ENCODE assay signal across 10 cellular contexts in genomic region chr2:231667497-231667896, GRCh38. TPM values are rescaled to one million over a fixed set of nuclear protein-coding genes. Genes with fewer than 3 reads are reported as not detected.
A peak's percentile ranks its signal among the peaks of the same experiment; 100 is the strongest.
DNase-seq lines count a peak whose midpoint lies in the region; ATAC-seq and TF ChIP-seq lines count a peak whose summit lies in the region.
"Had no signal": no experiment of that assay in that cellular context is flagged by ENCODE, and none has a peak within 500 bp of the region (broad histone marks: within the 10 kb centered on the region; RNA-seq: fewer than 3 reads in every experiment).

No MANE protein-coding gene starts in this region.

- H3K79me2 ChIP-seq in osteoblast (ENCODE audit: insufficient read depth, low read length) = no peaks in the 10 kb centered on the region

- H3K9me3 Mint-ChIP-seq in endothelial cell (ENCODE audit: unreplicated experiment) = no peaks in the 10 kb centered on the region
- H3K9me3 Mint-ChIP-seq in activated CD8-positive, alpha-beta T cell treated with anti-CD3 and anti-CD28 coated beads for 36 hours = no peaks in the 10 kb centered on the region
- H3K9me3 Mint-ChIP-seq: stimulated activated naive CD8-positive, alpha-beta T cell treated with anti-CD3 and anti-CD28 coated beads, Interleukin-15, amount 100 ng/mL, for 72 hours had no signal

- no peaks in the 10 kb centered on the region for H3K27me3 ChIP-seq in heart right ventricle
- no peaks in the 10 kb centered on the region for H3K27me3 ChIP-seq in osteoblast (ENCODE audit: insufficient read depth, low read length)
- H3K27me3 ChIP-seq in aorta (ENCODE audit: control insufficient read depth in 1 of 2, insufficient read depth in 2 of 2, low read length in 1 of 2) = no peaks in the 10 kb centered on the region

- TF ChIP-seq CTCF in heart right ventricle (IDR thresholded peaks at IDR 0.05) (no peak), endothelial cell (IDR thresholded peaks at IDR 0.05; ENCODE audit: unreplicated experiment) (no peak), osteoblast (IDR thresholded peaks at IDR 0.05; ENCODE audit: extremely low read depth, low read depth, low read length) (no peak)
- TF ChIP-seq CTCF in activated CD8-positive, alpha-beta T cell treated with anti-CD3 and anti-CD28 coated beads for 36 hours (IDR thresholded peaks at IDR 0.05) = no peak

- peak overlapping the region; percentile 73 for H2AFZ ChIP-seq in osteoblast (ENCODE audit: low read length)

- CTCF ChIA-PET in activated CD8-positive, alpha-beta T cell treated with anti-CD3 and anti-CD28 coated beads for 36 hours (lab: Charles Lee) = interaction anchor here (1.2 to 17.1 kb wide), 3 partner anchors 9 to 54 kb away, joined by 3 to 385 read pairs (median 83); no protein-coding TSS in a partner anchor

- H3K27ac Mint-ChIP-seq in endothelial cell (ENCODE audit: unreplicated experiment) = peak overlapping the region; percentile 48
- no peak overlapping the region for H3K27ac Mint-ChIP-seq in activated CD8-positive, alpha-beta T cell treated with anti-CD3 and anti-CD28 coated beads for 36 hours

- no peak overlapping the region for H3K4me3 Mint-ChIP-seq in endothelial cell (ENCODE audit: unreplicated experiment)
- no peak overlapping the region for H3K4me3 Mint-ChIP-seq in activated CD8-positive, alpha-beta T cell treated with anti-CD3 and anti-CD28 coated beads for 36 hours
- H3K4me3 Mint-ChIP-seq: stimulated activated naive CD8-positive, alpha-beta T cell treated with anti-CD3 and anti-CD28 coated beads, Interleukin-15, amount 100 ng/mL, for 72 hours had no signal

- H3K9me3 ChIP-seq in heart right ventricle (no peaks in the 10 kb centered on the region), osteoblast (ENCODE audit: low read depth, low read length) (no peaks in the 10 kb centered on the region), aorta (ENCODE audit: control insufficient read depth, low read length) (no peaks in the 10 kb centered on the region)

- WGBS in heart right ventricle, 2 donors = 62 to 73% methylated on average over 7 of the region's 7 CpGs
- 35 to 37% methylated on average over 7 of the region's 7 CpGs for WGBS in aorta, 2 donors

- peak overlapping the region in 7 of 10 donors; percentile 45 to 60 (median 57) for H3K4me3 ChIP-seq in heart right ventricle
- H3K4me3 ChIP-seq in osteoblast (ENCODE audit: insufficient read depth, low read length) = no peak overlapping the region
- H3K4me3 ChIP-seq in aorta (ENCODE audit: low read length in 2 of 2) = no peak overlapping the region

- H4K20me1 ChIP-seq in osteoblast (ENCODE audit: insufficient read depth, low read length) = no peaks in the 10 kb centered on the region

- peaks cover 27 to 65% (median 59%) of the 10 kb centered on the region in 9 donors for H3K4me1 ChIP-seq in heart right ventricle
- peaks cover 16% of the 10 kb centered on the region for H3K4me1 ChIP-seq in osteoblast (ENCODE audit: insufficient read depth, low read length)
- H3K4me1 ChIP-seq in aorta (ENCODE audit: control insufficient read depth in 1 of 2, insufficient read depth in 2 of 2, low read length in 2 of 2) = no peaks in the 10 kb centered on the region

- no peak for ATAC-seq in heart right ventricle
- ATAC-seq in left ventricle myocardium superior = no peak
- ATAC-seq in aorta (ENCODE audit: low FRiP score) = no peak
- no peak for ATAC-seq in HG03378 (IDR thresholded peaks at IDR 0.05; ENCODE audit: unreplicated experiment)
- no peak for ATAC-seq in activated CD8-positive, alpha-beta T cell treated with anti-CD3 and anti-CD28 coated beads for 36 hours
- ATAC-seq: stimulated activated naive CD8-positive, alpha-beta T cell treated with anti-CD3 and anti-CD28 coated beads, Interleukin-15, amount 100 ng/mL, for 72 hours had no signal

- peak overlapping the region; percentile 94 for H3K4me2 ChIP-seq in osteoblast (ENCODE audit: insufficient read depth, low read length)

- no peak for DNase-seq in heart right ventricle
- no peak for DNase-seq in left ventricle myocardium superior
- DNase-seq in endothelial cell (ENCODE audit: low spot score) = no peak
- peak; percentile 73 for DNase-seq in osteoblast (ENCODE audit: insufficient read length, low spot score, missing footprints)
- DNase-seq in aorta = no peak
- no peak for DNase-seq in activated CD8-positive, alpha-beta T cell treated with anti-CD3 and anti-CD28 coated beads for 36 hours
- DNase-seq in activated gamma-delta T cell (lab: John Stamatoyannopoulos, UW) = no peak
- DNase-seq: NCI-H187 treated with DMSO at 0.1 percent for 48 hours; stimulated activated naive CD8-positive, alpha-beta T cell treated with anti-CD3 and anti-CD28 coated beads, Interleukin-15, amount 100 ng/mL, for 72 hours had no signal

- H3K27me3 Mint-ChIP-seq in endothelial cell (ENCODE audit: unreplicated experiment) = peaks cover 12% of the 10 kb centered on the region
- H3K27me3 Mint-ChIP-seq in activated CD8-positive, alpha-beta T cell treated with anti-CD3 and anti-CD28 coated beads for 36 hours = no peaks in the 10 kb centered on the region
- H3K27me3 Mint-ChIP-seq: stimulated activated naive CD8-positive, alpha-beta T cell treated with anti-CD3 and anti-CD28 coated beads, Interleukin-15, amount 100 ng/mL, for 72 hours had no signal

- H3K27ac ChIP-seq in heart right ventricle (peak overlapping the region; percentile 96 to 100 (median 99)), osteoblast (ENCODE audit: low read depth, low read length) (no peak overlapping the region), aorta (ENCODE audit: low read depth in 1 of 2, low read length in 2 of 2) (peak overlapping the region; percentile 57 to 98)

- H3K36me3 ChIP-seq in heart right ventricle (no peaks in the 10 kb centered on the region), osteoblast (ENCODE audit: insufficient read depth, low read length) (no peaks in the 10 kb centered on the region), aorta (ENCODE audit: control insufficient read depth in 1 of 2, insufficient read depth in 2 of 2, low read length in 1 of 2) (no peaks in the 10 kb centered on the region)

- intact Hi-C loops in heart right ventricle (cut with DNase I) (loop anchor here in 4 of 10 donors (2.0 kb wide), 2 partner anchors 25 to 55 kb away; no protein-coding TSS in a partner anchor), left ventricle myocardium superior (cut with micrococcal nuclease) (loop anchor here (5.0 kb wide), 1 partner anchor 55 kb away; no protein-coding TSS in a partner anchor), aorta (cut with DNase I) (loop anchor here in 1 of 2 donors (2.0 kb wide), 2 partner anchors 39 to 55 kb away; no protein-coding TSS in a partner anchor)
- intact Hi-C loops in activated CD8-positive, alpha-beta T cell treated with anti-CD3 and anti-CD28 coated beads for 36 hours (cut with micrococcal nuclease) = no loop called here

- H3K4me1 Mint-ChIP-seq in endothelial cell (ENCODE audit: unreplicated experiment) = peaks cover 17% of the 10 kb centered on the region
- H3K4me1 Mint-ChIP-seq in activated CD8-positive, alpha-beta T cell treated with anti-CD3 and anti-CD28 coated beads for 36 hours (ENCODE audit: low read depth) = peaks cover 14% of the 10 kb centered on the region

- POLR2A ChIA-PET in activated CD8-positive, alpha-beta T cell treated with anti-CD3 and anti-CD28 coated beads for 36 hours (lab: Charles Lee) = interaction anchor here (0.6 to 3.2 kb wide), 4 partner anchors 12 to 203 kb away, joined by 3 to 22 read pairs (median 5); partner anchors contain the start of genes NCL and PTMA

- H3K36me3 Mint-ChIP-seq in endothelial cell (ENCODE audit: low read depth, unreplicated experiment) = peaks cover 4% of the 10 kb centered on the region
- no peaks in the 10 kb centered on the region for H3K36me3 Mint-ChIP-seq in activated CD8-positive, alpha-beta T cell treated with anti-CD3 and anti-CD28 coated beads for 36 hours (ENCODE audit: low read depth)

RNA-seq across cellular contexts. Expression of gene PTMA, which starts 40.8 kb away (rescaled TPM):
- 100 to 1,000 TPM; 133 to 348 (median 164) TPM for total RNA-seq in heart right ventricle
- 100 to 1,000 TPM; 567 to 626 TPM for polyA plus RNA-seq in heart right ventricle
- total RNA-seq in left ventricle myocardium superior = 207 TPM
- 592 TPM for total RNA-seq in endothelial cell (ENCODE audit: unreplicated experiment)
- 459 and 545 TPM in 2 replicates for total RNA-seq in osteoblast
- total RNA-seq in aorta = 100 to 1,000 TPM; 792 to 882 TPM
- polyA plus RNA-seq in aorta = 1,000 to 10,000 TPM; 1,255 to 2,243 TPM
- total RNA-seq in activated CD8-positive, alpha-beta T cell treated with anti-CD3 and anti-CD28 coated beads for 36 hours = 1,000 to 10,000 TPM; 2,463 to 2,468 TPM

Comparison
In these comparisons a context has a peak if more than half of its experiments do, and no peak if none do; other contexts are left out.
1. H3K4me3 ChIP-seq: peak in heart right ventricle (7 of 10); none in osteoblast (single experiment) and aorta (0 of 2).